ENCODE assay signal across 25 cellular contexts in genomic region chr2:99980200-99980599, GRCh38.
"Had no signal": no experiment of that assay in that cellular context is flagged by ENCODE, and none has a peak within 500 bp of the region (broad histone marks: within the 10 kb centered on the region; RNA-seq: fewer than 3 reads in every experiment).

No MANE protein-coding gene starts in this region.

- H3K9me3 ChIP-seq: adrenal gland, body of pancreas, heart right ventricle, thoracic aorta, uterus had no signal

- H3K9me3 Mint-ChIP-seq: activated naive CD4-positive, alpha-beta T cell treated with anti-CD3 and anti-CD28 coated beads for 36 hours; activated naive CD8-positive, alpha-beta T cell treated with anti-CD3 and anti-CD28 coated beads for 36 hours; activated T-helper 1 cell treated with anti-CD3 and anti-CD28 coated beads, Interleukin-12 subunit alpha, Interleukin-12 subunit beta, Interleukin-2, Interleukin-4 antibody, amounts not matched to agents 30 ng/mL and 10 ng/mL and 1 ng/mL, durations not matched to agents 14 hours and 24 hours and 36 hours; effector memory CD8-positive, alpha-beta T cell; naive B cell had no signal

- H3K27me3 ChIP-seq: adrenal gland, body of pancreas, heart right ventricle, neural progenitor cell, uterus had no signal

- H3K4me3 Mint-ChIP-seq: activated naive CD4-positive, alpha-beta T cell treated with anti-CD3 and anti-CD28 coated beads for 36 hours; activated naive CD8-positive, alpha-beta T cell treated with anti-CD3 and anti-CD28 coated beads for 36 hours; activated T-helper 1 cell treated with anti-CD3 and anti-CD28 coated beads, Interleukin-12 subunit alpha, Interleukin-12 subunit beta, Interleukin-2, Interleukin-4 antibody, amounts not matched to agents 30 ng/mL and 10 ng/mL and 1 ng/mL, durations not matched to agents 14 hours and 24 hours and 36 hours; effector memory CD8-positive, alpha-beta T cell; mesothelial cell of epicardium; neural progenitor cell had no signal

- DNase-seq: activated CD4-positive, alpha-beta T cell treated with anti-CD3 and anti-CD28 coated beads for 4 hours; activated CD4-positive, alpha-beta T cell treated with anti-CD3 and anti-CD28 coated beads, Interleukin-2, amount 50 U/mL, for 4 hours; activated effector memory CD4-positive, alpha-beta T cell treated with anti-CD3 and anti-CD28 coated beads, Interleukin-2, amount 50 U/mL, for 16 hours; activated naive CD4-positive, alpha-beta T cell treated with anti-CD3 and anti-CD28 coated beads for 36 hours; activated naive CD8-positive, alpha-beta T cell treated with anti-CD3 and anti-CD28 coated beads for 36 hours; adrenal gland; aorta; body of pancreas; cortex of kidney; effector memory CD8-positive, alpha-beta T cell; foreskin melanocyte; heart right ventricle; naive B cell; occipital lobe; posterior cingulate gyrus; right cardiac atrium; stimulated activated CD4-positive, alpha-beta T cell treated with anti-CD3 and anti-CD28 coated beads, Interleukin-4, amount 100 ng/mL, for 1 hour; stimulated activated naive CD8-positive, alpha-beta T cell treated with anti-CD3 and anti-CD28 coated beads, Interleukin-15, Interleukin-2, amounts not matched to agents 100 U/mL and 50 U/mL, for 24 hours; T-helper 2 cell; trophoblast cell; uterus had no signal

- H3K36me3 ChIP-seq: adrenal gland, heart right ventricle, neural progenitor cell, thoracic aorta, uterus had no signal

- H3K9ac ChIP-seq: neural progenitor cell had no signal

- H3K4me1 Mint-ChIP-seq: activated naive CD8-positive, alpha-beta T cell treated with anti-CD3 and anti-CD28 coated beads for 36 hours had no signal

- H3K4me1 ChIP-seq: adrenal gland, body of pancreas, uterus had no signal

- H3K36me3 Mint-ChIP-seq: activated naive CD8-positive, alpha-beta T cell treated with anti-CD3 and anti-CD28 coated beads for 36 hours had no signal

- H2AFZ ChIP-seq: neural progenitor cell had no signal

- H3K27me3 Mint-ChIP-seq: activated naive CD8-positive, alpha-beta T cell treated with anti-CD3 and anti-CD28 coated beads for 36 hours; effector memory CD8-positive, alpha-beta T cell; naive B cell had no signal

- ATAC-seq: body of pancreas; effector memory CD8-positive, alpha-beta T cell; heart right ventricle; right cardiac atrium; stimulated activated naive CD8-positive, alpha-beta T cell treated with anti-CD3 and anti-CD28 coated beads, Interleukin-15, Interleukin-2, amounts not matched to agents 100 U/mL and 50 U/mL, for 24 hours had no signal

- H3K27ac ChIP-seq: adrenal gland, body of pancreas, heart right ventricle, neural progenitor cell, thoracic aorta, uterus had no signal

- H3K27ac Mint-ChIP-seq: activated naive CD4-positive, alpha-beta T cell treated with anti-CD3 and anti-CD28 coated beads for 36 hours; activated naive CD8-positive, alpha-beta T cell treated with anti-CD3 and anti-CD28 coated beads for 36 hours; activated T-helper 1 cell treated with anti-CD3 and anti-CD28 coated beads, Interleukin-12 subunit alpha, Interleukin-12 subunit beta, Interleukin-2, Interleukin-4 antibody, amounts not matched to agents 30 ng/mL and 10 ng/mL and 1 ng/mL, durations not matched to agents 14 hours and 24 hours and 36 hours; effector memory CD8-positive, alpha-beta T cell; mesothelial cell of epicardium; neural progenitor cell had no signal

- H3K4me2 ChIP-seq: neural progenitor cell had no signal

- H3K4me3 ChIP-seq: adrenal gland, body of pancreas, heart right ventricle, neural progenitor cell, thoracic aorta, uterus had no signal
